In the genomic region with DNA sequence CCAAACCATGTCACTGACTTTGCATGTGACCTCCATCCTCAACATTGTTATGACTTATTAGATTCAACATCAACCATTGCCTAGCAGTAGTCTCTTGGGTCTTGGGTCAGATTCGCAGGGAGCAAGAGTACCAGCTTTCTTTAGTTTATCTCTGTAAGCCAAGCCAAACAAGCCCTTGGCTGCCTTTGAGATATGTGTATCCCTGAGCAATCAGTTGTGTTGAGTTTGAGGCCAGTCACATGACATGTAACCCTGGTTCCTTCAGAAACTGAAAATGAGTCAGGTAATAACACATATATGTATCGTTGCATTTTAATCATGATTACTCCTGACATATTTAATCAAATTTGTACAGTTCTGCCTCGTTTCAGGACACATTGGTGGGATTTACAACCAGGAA, we compare ENCODE assay signal across 25 cellular contexts.
A peak's percentile ranks its signal among the peaks of the same experiment; 100 is the strongest.
DNase-seq lines count a peak whose midpoint lies in the region; FAIRE-seq and TF ChIP-seq lines count a peak whose summit lies in the region.
"Had no signal": no experiment of that assay in that cellular context is flagged by ENCODE, and none has a peak within 500 bp of the region (broad histone marks: within the 10 kb centered on the region; RNA-seq: fewer than 3 reads in every experiment).

No MANE protein-coding gene starts in this region.

- no peaks in the 10 kb centered on the region for H3K9me3 Mint-ChIP-seq in activated CD4-positive, alpha-beta memory T cell treated with anti-CD3 and anti-CD28 coated beads for 36 hours
- H3K9me3 Mint-ChIP-seq: CD4-positive, alpha-beta T cell had no signal

- H3K4me1 Mint-ChIP-seq in activated CD4-positive, alpha-beta memory T cell treated with anti-CD3 and anti-CD28 coated beads for 36 hours (ENCODE audit: low read depth), result no peaks in the 10 kb centered on the region
- H3K4me1 Mint-ChIP-seq: CD14-positive monocyte; CD8-positive, alpha-beta memory T cell had no signal

- H3K27ac Mint-ChIP-seq in activated CD4-positive, alpha-beta memory T cell treated with anti-CD3 and anti-CD28 coated beads for 36 hours, result no peak overlapping the region
- H3K27ac Mint-ChIP-seq: CD14-positive monocyte; CD4-positive, alpha-beta T cell; CD8-positive, alpha-beta memory T cell had no signal

- no peaks in the 10 kb centered on the region for H3K27me3 Mint-ChIP-seq in activated CD4-positive, alpha-beta memory T cell treated with anti-CD3 and anti-CD28 coated beads for 36 hours

- intact Hi-C loops in activated CD4-positive, alpha-beta memory T cell treated with anti-CD3 and anti-CD28 coated beads for 36 hours (cut with micrococcal nuclease), result no loop called here

- no peak overlapping the region for H3K4me3 Mint-ChIP-seq in activated CD4-positive, alpha-beta memory T cell treated with anti-CD3 and anti-CD28 coated beads for 36 hours
- H3K4me3 Mint-ChIP-seq: CD14-positive monocyte; CD4-positive, alpha-beta T cell; CD8-positive, alpha-beta memory T cell had no signal

- no peak for TF ChIP-seq CTCF in bronchial epithelial cell (IDR thresholded peaks at IDR 0.05; ENCODE audit: insufficient read depth, low read length, severe bottlenecking)
- no peak for TF ChIP-seq CTCF in fibroblast of the aortic adventitia (IDR thresholded peaks at IDR 0.05; ENCODE audit: insufficient read depth, low read length)

- H3K36me3 ChIP-seq in MG63 (peaks cover 4% of the 10 kb centered on the region; the same call in 1 of the 2 replicates), bronchial epithelial cell (ENCODE audit: control insufficient read depth, insufficient read depth, low read length) (no peaks in the 10 kb centered on the region)
- H3K36me3 ChIP-seq: BE2C; BLaER1 treated with 17β-estradiol and CSF1 and Interleukin-3, amounts not matched to agents 10 nM and 100 nM had no signal

- no peak overlapping the region for H3K4me3 ChIP-seq in MG63
- no peak overlapping the region for H3K4me3 ChIP-seq in bronchial epithelial cell (ENCODE audit: low read depth, low read length)
- no peak overlapping the region for H3K4me3 ChIP-seq in fibroblast of the aortic adventitia (ENCODE audit: low read depth, low read length)
- H3K4me3 ChIP-seq: BLaER1 treated with 17β-estradiol and CSF1 and Interleukin-3, amounts not matched to agents 10 nM and 100 nM; GM12878; GM23248 had no signal

- CTCF ChIA-PET in activated CD4-positive, alpha-beta memory T cell treated with anti-CD3 and anti-CD28 coated beads for 36 hours (lab: Charles Lee), result no interaction called here

- POLR2A ChIA-PET in activated CD4-positive, alpha-beta memory T cell treated with anti-CD3 and anti-CD28 coated beads for 36 hours (lab: Charles Lee), result no interaction called here

- no peaks in the 10 kb centered on the region for H3K9me3 ChIP-seq in MG63
- H3K9me3 ChIP-seq: BE2C; BLaER1 treated with 17β-estradiol and CSF1 and Interleukin-3, amounts not matched to agents 10 nM and 100 nM had no signal

- H3K27me3 ChIP-seq in MG63 (no peaks in the 10 kb centered on the region), bronchial epithelial cell (ENCODE audit: control insufficient read depth, insufficient read depth, low read length) (no peaks in the 10 kb centered on the region)
- H3K27me3 ChIP-seq: BE2C; BLaER1 treated with 17β-estradiol and CSF1 and Interleukin-3, amounts not matched to agents 10 nM and 100 nM had no signal

- FAIRE-seq in bronchial epithelial cell (lab: Jason Lieb, UNC), result peak; percentile 50
- FAIRE-seq: A204.1, D721Med, GM12878, GM19239, H1 had no signal

- H3K36me3 Mint-ChIP-seq in activated CD4-positive, alpha-beta memory T cell treated with anti-CD3 and anti-CD28 coated beads for 36 hours, result no peaks in the 10 kb centered on the region
- H3K36me3 Mint-ChIP-seq: CD14-positive monocyte; CD8-positive, alpha-beta memory T cell had no signal

- DNase-seq in MG63 (peak; percentile 49), bronchial epithelial cell (ENCODE audit: low read depth) (no peak), fibroblast of the aortic adventitia (ENCODE audit: low read depth) (peak; percentile 14), stromal cell of bone marrow (ENCODE audit: low read depth) (peak; percentile 67), putamen (ENCODE audit: low spot score) (no peak)
- DNase-seq in stimulated activated CD4-positive, alpha-beta T cell treated with anti-CD3 and anti-CD28 coated beads, Interleukin-4, amount 100 ng/mL, for 24 hours, result no peak
- DNase-seq in activated CD4-positive, alpha-beta memory T cell treated with anti-CD3 and anti-CD28 coated beads for 36 hours, result no peak
- DNase-seq: AML-193; BE2C; CD4-positive, alpha-beta T cell; CD8-positive, alpha-beta memory T cell; DMS 273 treated with DMSO at 0.1 percent for 48 hours; DMS79; EL; GDM1; GM23248; H7; HCEC 1CT had no signal

Comparison
In these comparisons a context has a peak if more than half of its experiments do, and no peak if none do; other contexts are left out.
1. DNase-seq: peak in MG63 (single experiment), fibroblast of the aortic adventitia (single experiment) and stromal cell of bone marrow (single experiment); none in bronchial epithelial cell (single experiment), stimulated activated CD4-positive, alpha-beta T cell treated with anti-CD3 and anti-CD28 coated beads, Interleukin-4, amount 100 ng/mL, for 24 hours (single experiment), putamen (single experiment) and activated CD4-positive, alpha-beta memory T cell treated with anti-CD3 and anti-CD28 coated beads for 36 hours (single experiment).